In the genomic region with DNA sequence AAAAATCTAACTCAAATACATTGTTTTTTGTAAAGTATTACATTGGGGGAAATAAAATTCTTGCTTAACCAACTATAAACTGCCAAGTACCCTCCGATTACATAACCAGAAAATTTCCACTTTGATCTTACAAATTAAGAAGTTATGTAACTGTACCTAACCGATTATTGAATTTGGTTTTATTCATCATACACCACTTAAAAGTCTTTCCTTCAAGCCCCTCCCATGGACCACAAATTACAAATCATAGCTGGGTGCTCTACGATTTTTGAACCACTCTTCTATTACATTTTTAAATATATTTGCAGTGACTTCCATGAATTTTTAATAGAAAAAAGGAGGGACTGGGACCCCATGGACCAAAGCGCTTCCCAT, we compare ENCODE assay signal across 1 cellular context.
TF ChIP-seq lines count a peak whose summit lies in the region.

No MANE protein-coding gene starts in this region.

TF ChIP-seq in GM23338, 12 proteins besides CTCF, POLR2A, EP300 and RAD21 (continued from another document):
- TF ChIP-seq, protein P1, sequence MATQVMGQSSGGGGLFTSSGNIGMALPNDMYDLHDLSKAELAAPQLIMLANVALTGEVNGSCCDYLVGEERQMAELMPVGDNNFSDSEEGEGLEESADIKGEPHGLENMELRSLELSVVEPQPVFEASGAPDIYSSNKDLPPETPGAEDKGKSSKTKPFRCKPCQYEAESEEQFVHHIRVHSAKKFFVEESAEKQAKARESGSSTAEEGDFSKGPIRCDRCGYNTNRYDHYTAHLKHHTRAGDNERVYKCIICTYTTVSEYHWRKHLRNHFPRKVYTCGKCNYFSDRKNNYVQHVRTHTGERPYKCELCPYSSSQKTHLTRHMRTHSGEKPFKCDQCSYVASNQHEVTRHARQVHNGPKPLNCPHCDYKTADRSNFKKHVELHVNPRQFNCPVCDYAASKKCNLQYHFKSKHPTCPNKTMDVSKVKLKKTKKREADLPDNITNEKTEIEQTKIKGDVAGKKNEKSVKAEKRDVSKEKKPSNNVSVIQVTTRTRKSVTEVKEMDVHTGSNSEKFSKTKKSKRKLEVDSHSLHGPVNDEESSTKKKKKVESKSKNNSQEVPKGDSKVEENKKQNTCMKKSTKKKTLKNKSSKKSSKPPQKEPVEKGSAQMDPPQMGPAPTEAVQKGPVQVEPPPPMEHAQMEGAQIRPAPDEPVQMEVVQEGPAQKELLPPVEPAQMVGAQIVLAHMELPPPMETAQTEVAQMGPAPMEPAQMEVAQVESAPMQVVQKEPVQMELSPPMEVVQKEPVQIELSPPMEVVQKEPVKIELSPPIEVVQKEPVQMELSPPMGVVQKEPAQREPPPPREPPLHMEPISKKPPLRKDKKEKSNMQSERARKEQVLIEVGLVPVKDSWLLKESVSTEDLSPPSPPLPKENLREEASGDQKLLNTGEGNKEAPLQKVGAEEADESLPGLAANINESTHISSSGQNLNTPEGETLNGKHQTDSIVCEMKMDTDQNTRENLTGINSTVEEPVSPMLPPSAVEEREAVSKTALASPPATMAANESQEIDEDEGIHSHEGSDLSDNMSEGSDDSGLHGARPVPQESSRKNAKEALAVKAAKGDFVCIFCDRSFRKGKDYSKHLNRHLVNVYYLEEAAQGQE (IDR thresholded peaks at IDR 0.05; ENCODE audit: unreplicated experiment) = no peak
- no peak for TF ChIP-seq CREB1 (CRISPR knock-in tag; IDR thresholded peaks at IDR 0.05; ENCODE audit: low read depth)
- TF ChIP-seq EZH2phosphoT487 (IDR thresholded peaks at IDR 0.05; ENCODE audit: unreplicated experiment) = no peak
